Comparison of ENCODE assay signal across 1 cellular context in the genomic region with DNA sequence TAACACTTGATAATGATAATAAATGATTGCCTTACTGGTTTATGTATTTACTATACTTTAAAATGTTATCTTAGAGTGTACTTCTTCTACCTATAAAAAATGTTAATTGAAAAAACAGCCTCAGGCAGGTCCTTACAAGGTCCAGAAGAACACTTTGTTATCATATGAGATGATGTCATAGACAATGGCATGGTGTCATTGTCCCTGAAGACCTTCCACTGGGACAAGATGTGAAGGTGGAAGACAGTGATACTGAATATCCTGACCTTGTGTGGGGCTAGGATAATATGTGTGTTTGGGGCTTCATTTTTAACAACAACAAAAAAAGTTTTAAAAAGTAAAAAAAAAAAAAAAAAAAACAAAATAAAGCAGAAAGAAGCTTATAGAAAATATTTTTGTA.
TF ChIP-seq lines count a peak whose summit lies in the region.

No MANE protein-coding gene starts in this region.

TF ChIP-seq in HEK293, 187 proteins besides CTCF, POLR2A, EP300 and RAD21 (continued from another document):
- TF ChIP-seq, protein P1, sequence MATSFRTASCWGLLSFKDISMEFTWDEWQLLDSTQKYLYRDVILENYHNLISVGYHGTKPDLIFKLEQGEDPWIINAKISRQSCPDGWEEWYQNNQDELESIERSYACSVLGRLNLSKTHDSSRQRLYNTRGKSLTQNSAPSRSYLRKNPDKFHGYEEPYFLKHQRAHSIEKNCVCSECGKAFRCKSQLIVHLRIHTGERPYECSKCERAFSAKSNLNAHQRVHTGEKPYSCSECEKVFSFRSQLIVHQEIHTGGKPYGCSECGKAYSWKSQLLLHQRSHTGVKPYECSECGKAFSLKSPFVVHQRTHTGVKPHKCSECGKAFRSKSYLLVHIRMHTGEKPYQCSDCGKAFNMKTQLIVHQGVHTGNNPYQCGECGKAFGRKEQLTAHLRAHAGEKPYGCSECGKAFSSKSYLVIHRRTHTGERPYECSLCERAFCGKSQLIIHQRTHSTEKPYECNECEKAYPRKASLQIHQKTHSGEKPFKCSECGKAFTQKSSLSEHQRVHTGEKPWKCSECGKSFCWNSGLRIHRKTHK (tag by site-specific recombination; IDR thresholded peaks at IDR 0.05), result no peak
- TF ChIP-seq ZNF555 (tag by site-specific recombination; conservative IDR thresholded peaks at IDR 0.05), result no peak
- TF ChIP-seq ZNF341 (tag by site-specific recombination; IDR thresholded peaks at IDR 0.05; ENCODE audit: low read depth), result no peak
TF ChIP-seq in HEK293: peak in this region for 2.
